Comparison of ENCODE assay signal across 8 cellular contexts in genomic region chr20:47725248-47725973, GRCh38. TPM values are rescaled to one million over a fixed set of nuclear protein-coding genes. Genes with fewer than 3 reads are reported as not detected.
A peak's percentile ranks its signal among the peaks of the same experiment; 100 is the strongest.
DNase-seq lines count a peak whose midpoint lies in the region; ATAC-seq, FAIRE-seq and TF ChIP-seq lines count a peak whose summit lies in the region.

No MANE protein-coding gene starts in this region.

- no peak overlapping the region for H3K4me3 ChIP-seq in Jurkat, Clone E6-1 (ENCODE audit: low read length)
- H3K4me3 ChIP-seq in fibroblast of lung (replicated peaks in 1 of 4; ENCODE audit: control extremely low read depth in 1 of 4, insufficient read depth in 1 of 4, low read depth in 3 of 4, low read length in 4 of 4) = no peak overlapping the region
- no peak overlapping the region for H3K4me3 ChIP-seq in stomach

- ATAC-seq in activated T-cell treated with anti-CD3 and anti-CD28 coated beads, Interleukin-2, amount 50 U/mL, for 4 hours = peak; percentile 70 to 77
- no peak for ATAC-seq in GM21423 (IDR thresholded peaks at IDR 0.05; ENCODE audit: unreplicated experiment)

- H3K79me2 ChIP-seq in fibroblast of lung (ENCODE audit: control insufficient read depth, insufficient read depth, low read length) = no peaks in the 10 kb centered on the region

- no peaks in the 10 kb centered on the region for H3K36me3 Mint-ChIP-seq in activated T-cell treated with anti-CD3 and anti-CD28 coated beads, Interleukin-2, amount 50 U/mL, for 4 hours (ENCODE audit: insufficient read depth)
- peaks cover 2% of the 10 kb centered on the region for H3K36me3 Mint-ChIP-seq in neural crest cell (ENCODE audit: low read depth)

- no peak for TF ChIP-seq POLR2A in stomach (IDR thresholded peaks at IDR 0.05)

- DNase-seq in Daoy (ENCODE audit: low read depth) = peak; percentile 82
- DNase-seq in Jurkat, Clone E6-1 (ENCODE audit: low read depth, low spot score) = peak; percentile 95
- DNase-seq in RCC 7860 (ENCODE audit: low spot score) = peak; percentile 70
- peak; percentile 65 for DNase-seq in activated T-cell treated with anti-CD3 and anti-CD28 coated beads, Interleukin-2, amount 50 U/mL, for 4 hours
- peak; percentile 77 to 80 for DNase-seq in fibroblast of lung (ENCODE audit: low read depth in 2 of 2)
- DNase-seq in neural crest cell (ENCODE audit: low read depth, low spot score) = peak; percentile 81
- DNase-seq in stomach = peak; percentile 76

- H3K27me3 ChIP-seq in fibroblast of lung (ENCODE audit: control insufficient read depth, insufficient read depth, low read length) = no peaks in the 10 kb centered on the region
- H3K27me3 ChIP-seq in stomach = no peaks in the 10 kb centered on the region

- no peak overlapping the region for H3K4me2 ChIP-seq in fibroblast of lung (ENCODE audit: extremely low read depth, insufficient read depth, low read length)

- no peaks in the 10 kb centered on the region for H3K27me3 Mint-ChIP-seq in activated T-cell treated with anti-CD3 and anti-CD28 coated beads, Interleukin-2, amount 50 U/mL, for 4 hours (ENCODE audit: low read depth)
- no peaks in the 10 kb centered on the region for H3K27me3 Mint-ChIP-seq in neural crest cell (ENCODE audit: low read depth)

- whole genome bisulfite sequencing in stomach, 5 donors = 54 to 61% (median 56%) methylated on average over 16 to 18 of the region's 18 CpGs

- no peak overlapping the region for H3K9ac ChIP-seq in fibroblast of lung (ENCODE audit: insufficient read depth, low read length)

- no peak for FAIRE-seq in RCC 7860 (lab: Jason Lieb, UNC)

- TF ChIP-seq EP300 in stomach (IDR thresholded peaks at IDR 0.05) = no peak

- intact Hi-C loops in stomach (cut with DNase I; ENCODE audit: low total_unique reads) = loop anchor here (10.0 kb wide), 1 partner anchor 899 kb away; no protein-coding TSS in a partner anchor

- H3K9me3 ChIP-seq in fibroblast of lung (ENCODE audit: control insufficient read depth, insufficient read depth, low read depth, low read length) = no peaks in the 10 kb centered on the region
- H3K9me3 ChIP-seq in stomach = no peaks in the 10 kb centered on the region

- no peak overlapping the region for H3K27ac Mint-ChIP-seq in neural crest cell (ENCODE audit: unreplicated experiment)

- no peaks in the 10 kb centered on the region for H4K20me1 ChIP-seq in fibroblast of lung (ENCODE audit: control insufficient read depth, extremely low read depth, insufficient read depth, low read length)

- H3K27ac ChIP-seq in fibroblast of lung (ENCODE audit: insufficient read depth, low read length) = no peak overlapping the region
- H3K27ac ChIP-seq in stomach = no peak overlapping the region

- H3K4me3 Mint-ChIP-seq in activated T-cell treated with anti-CD3 and anti-CD28 coated beads, Interleukin-2, amount 50 U/mL, for 4 hours = no peak overlapping the region
- peak overlapping the region; percentile 27 for H3K4me3 Mint-ChIP-seq in neural crest cell

- H3K4me1 Mint-ChIP-seq in activated T-cell treated with anti-CD3 and anti-CD28 coated beads, Interleukin-2, amount 50 U/mL, for 4 hours (ENCODE audit: low read depth) = peaks cover 34% of the 10 kb centered on the region
- H3K4me1 Mint-ChIP-seq in neural crest cell = peaks cover 69% of the 10 kb centered on the region

- TF ChIP-seq CTCF in fibroblast of lung (conservative IDR thresholded peaks at IDR 0.05 in 1 of 2, IDR thresholded peaks at IDR 0.05 in 1 of 2; ENCODE audit: low read depth in 1 of 2, low read length in 2 of 2) (peak; percentile 70 to 89), neural crest cell (conservative IDR thresholded peaks at IDR 0.05) (peak; percentile 94), stomach (IDR thresholded peaks at IDR 0.05) (peak in 5 of 7 experiments; percentile 55 to 88 (median 82))

- H3K9me3 Mint-ChIP-seq in activated T-cell treated with anti-CD3 and anti-CD28 coated beads, Interleukin-2, amount 50 U/mL, for 4 hours = no peaks in the 10 kb centered on the region
- H3K9me3 Mint-ChIP-seq in neural crest cell = no peaks in the 10 kb centered on the region

- no peaks in the 10 kb centered on the region for H3K36me3 ChIP-seq in fibroblast of lung (ENCODE audit: control insufficient read depth, insufficient read depth, low read length)
- H3K36me3 ChIP-seq in stomach = peaks cover 0 to 5% (median 0%) of the 10 kb centered on the region in 4 donors

- H3K4me1 ChIP-seq in fibroblast of lung (ENCODE audit: control insufficient read depth, extremely low read depth, insufficient read depth, low read length) (no peaks in the 10 kb centered on the region), stomach (peaks cover 0 to 29% (median 7%) of the 10 kb centered on the region in 4 donors)

- no peak overlapping the region for H2AFZ ChIP-seq in fibroblast of lung (ENCODE audit: low read length)

RNA-seq across cellular contexts. Expression of gene SULF2, which starts 59.9 kb away (rescaled TPM):
- total RNA-seq in Daoy (2014; rRNA removed; shearing (Covaris generic)) = 3.7 and 5.7 TPM in 2 replicates
- polyA plus RNA-seq in Jurkat, Clone E6-1 (2012; ENCODE audit: insufficient read depth, insufficient read length) = 0.92 TPM
- total RNA-seq in activated T-cell treated with anti-CD3 and anti-CD28 coated beads, Interleukin-2, amount 50 U/mL, for 4 hours = 1 to 10 TPM in 1 of 3 donors, under 1 TPM in 2; 0.66 to 1.2 (median 0.79) TPM
- total RNA-seq in fibroblast of lung (9.6 and 28.0 TPM in 2 replicates), neural crest cell (18.5 and 22.9 TPM in 2 replicates), stomach (100 to 1,000 TPM in 2 of 5 donors, 10 to 100 TPM in 3; 21.0 to 226 (median 29.9) TPM)
- polyA plus RNA-seq in fibroblast of lung (0.26 and 0.32 TPM in 2 replicates), stomach (10 to 100 TPM in 1 of 3 donors, 1 to 10 TPM in 2; 9.0 to 62.9 (median 9.1) TPM)
- 0.98 and 1.6 TPM in 2 replicates for polyA plus RNA-seq in fibroblast of lung (2012)
- 4.3 and 4.7 TPM in 2 replicates for polyA minus RNA-seq in fibroblast of lung (ENCODE audit: low replicate concordance)
